In genomic region chr5:14155075-14155474, GRCh38 we compare ENCODE assay signal across 10 cellular contexts. TPM values are rescaled to one million over a fixed set of nuclear protein-coding genes. Genes with fewer than 3 reads are reported as not detected.
DNase-seq lines count a peak whose midpoint lies in the region; ATAC-seq and TF ChIP-seq lines count a peak whose summit lies in the region.
"Had no signal": no experiment of that assay in that cellular context is flagged by ENCODE, and none has a peak within 500 bp of the region (broad histone marks: within the 10 kb centered on the region; RNA-seq: fewer than 3 reads in every experiment).

No MANE protein-coding gene starts in this region.

- H3K27ac ChIP-seq in BLaER1, result peak overlapping the region; percentile 86
- H3K27ac ChIP-seq: C4-2B had no signal

- ATAC-seq in GM19455 (IDR thresholded peaks at IDR 0.05; ENCODE audit: unreplicated experiment) (peak; percentile 57), HG03135 (IDR thresholded peaks at IDR 0.05; ENCODE audit: unreplicated experiment) (peak; percentile 65), activated B cell treated with CpG ODN at 0.5 μM for 24 hours (ENCODE audit: low read depth) (peak; percentile 81)

- H4K20me1 ChIP-seq in BLaER1, result peaks cover 49% of the 10 kb centered on the region

- H3K4me2 ChIP-seq in BLaER1, result peak overlapping the region; percentile 89

- no peak overlapping the region for H3K4me3 ChIP-seq in BLaER1

- H3K9me3 ChIP-seq in BLaER1, result no peaks in the 10 kb centered on the region

- no peaks in the 10 kb centered on the region for H3K27me3 ChIP-seq in BLaER1

- peaks cover 33% of the 10 kb centered on the region for H3K4me1 Mint-ChIP-seq in activated B cell treated with CpG ODN at 0.5 μM for 24 hours

- CTCF ChIA-PET in activated B cell treated with CpG ODN at 0.5 μM for 24 hours (lab: Charles Lee), result interaction anchor here (0.6 to 2.2 kb wide), 6 partner anchors 10 to 115 kb away, joined by 3 to 8 read pairs (median 4); partner anchors contain the start of gene TRIO

- H3K36me3 Mint-ChIP-seq in activated B cell treated with CpG ODN at 0.5 μM for 24 hours (ENCODE audit: low read depth), result no peaks in the 10 kb centered on the region

- POLR2A ChIA-PET in activated B cell treated with CpG ODN at 0.5 μM for 24 hours (lab: Charles Lee), result interaction anchor here (0.9 to 5.4 kb wide), 12 partner anchors 11 to 509 kb away, joined by 3 to 101 read pairs (median 6); partner anchors contain the start of genes OTULIN and TRIO

- H3K36me3 ChIP-seq in BLaER1, result 0 out of 2 replicates have a peak, but pooled peaks cover under 1% of the 10 kb centered on the region

- TF ChIP-seq CTCF in activated B cell treated with CpG ODN at 0.5 μM for 24 hours (IDR thresholded peaks at IDR 0.05), result no peak

- intact Hi-C loops in activated B cell treated with CpG ODN at 0.5 μM for 24 hours (cut with micrococcal nuclease), result loop anchor here (1.0 kb wide), 1 partner anchor 57 kb away; no protein-coding TSS in a partner anchor

- no peaks in the 10 kb centered on the region for H3K27me3 Mint-ChIP-seq in activated B cell treated with CpG ODN at 0.5 μM for 24 hours

- no peaks in the 10 kb centered on the region for H3K9me3 Mint-ChIP-seq in activated B cell treated with CpG ODN at 0.5 μM for 24 hours
- H3K9me3 Mint-ChIP-seq: T-helper 1 cell treated with Interleukin-12 subunit alpha and Interleukin-12 subunit beta and Interleukin-4 antibody, amounts not matched to agents 30 μg/mL and 1 μg/mL, for 36 hours had no signal

- DNase-seq in activated B cell treated with CpG ODN at 0.5 μM for 24 hours (no peak), NCI-H1930 (lab: John Stamatoyannopoulos, UW) (no peak), superior temporal gyrus (ENCODE audit: extremely low spot score) (no peak), NCI-H1105 treated with DMSO at 0.1 percent for 48 hours (lab: John Stamatoyannopoulos, UW) (no peak)
- DNase-seq in activated effector memory CD4-positive, alpha-beta T cell treated with anti-CD3 and anti-CD28 coated beads, Interleukin-2, amount 50 U/mL, for 16 hours, result no peak

- no peak overlapping the region for H3K4me3 Mint-ChIP-seq in activated B cell treated with CpG ODN at 0.5 μM for 24 hours
- H3K4me3 Mint-ChIP-seq: T-helper 1 cell treated with Interleukin-12 subunit alpha and Interleukin-12 subunit beta and Interleukin-4 antibody, amounts not matched to agents 30 μg/mL and 1 μg/mL, for 36 hours had no signal

- H3K27ac Mint-ChIP-seq in activated B cell treated with CpG ODN at 0.5 μM for 24 hours, result no peak overlapping the region
- H3K27ac Mint-ChIP-seq: T-helper 1 cell treated with Interleukin-12 subunit alpha and Interleukin-12 subunit beta and Interleukin-4 antibody, amounts not matched to agents 30 μg/mL and 1 μg/mL, for 36 hours had no signal

- peak overlapping the region; percentile 75; the same call in 1 of the 2 replicates for H3K9ac ChIP-seq in BLaER1

- H3K4me1 ChIP-seq in BLaER1, result peaks cover 82% of the 10 kb centered on the region

RNA-seq across cellular contexts. Expression of gene TRIO, which starts 11.9 kb away (rescaled TPM):
- total RNA-seq in activated B cell treated with CpG ODN at 0.5 μM for 24 hours, result 191 and 223 TPM in 2 replicates
